1 cellular context compared by ENCODE assay signal in genomic region chr15:39420123-39420852, GRCh38.
A peak's percentile ranks its signal among the peaks of the same experiment; 100 is the strongest.
TF ChIP-seq lines count a peak whose summit lies in the region.

No MANE protein-coding gene starts in this region.

TF ChIP-seq in K562, 482 proteins besides CTCF, POLR2A, EP300 and RAD21 (continued from another document):
- TF ChIP-seq MGA (IDR thresholded peaks at IDR 0.05) = 0 out of 2 replicates have a peak, but pooled peaks have one; percentile 14
TF ChIP-seq in K562: peak in this region for 3; not testable (repeated sequence) for 479.
